In the genomic region with DNA sequence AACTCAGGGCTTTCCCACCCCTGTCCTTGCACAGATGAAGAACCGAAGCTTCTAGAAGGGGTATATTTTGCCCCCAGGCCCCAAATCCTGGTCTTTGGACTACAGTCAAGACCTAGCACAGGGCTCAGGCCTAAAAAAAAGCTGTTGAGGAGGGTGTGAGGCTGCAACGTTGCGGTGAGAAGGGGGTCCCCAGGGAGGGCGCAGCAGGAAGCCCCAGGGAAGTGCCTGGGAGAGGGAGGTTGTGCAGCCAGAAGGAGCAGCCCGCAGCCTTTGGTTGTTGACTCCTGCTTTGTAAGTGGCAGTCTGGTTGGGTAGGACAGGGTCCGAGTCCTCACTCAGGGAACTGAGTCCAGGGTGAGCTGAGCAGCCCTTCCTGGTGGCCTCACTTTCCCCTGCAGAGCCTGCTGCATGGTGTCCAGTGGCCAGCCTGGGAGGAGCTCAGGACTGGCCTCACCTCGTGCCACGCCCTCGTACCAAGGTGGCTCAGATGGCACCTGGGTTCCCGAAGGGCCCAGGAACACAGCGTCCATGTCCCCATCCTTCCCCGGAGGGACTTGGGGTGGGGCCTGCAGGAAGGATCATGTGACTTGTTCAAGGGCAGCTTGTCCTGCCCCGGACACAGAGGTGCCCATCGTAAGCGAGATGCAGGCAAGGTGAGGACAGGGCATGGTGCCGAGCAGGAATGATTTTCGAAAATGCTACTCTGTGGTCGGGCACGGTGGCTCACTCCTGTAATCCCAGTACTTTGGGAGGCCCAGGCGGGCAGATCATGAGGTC, we compare ENCODE assay signal across 29 cellular contexts. TPM values are rescaled to one million over a fixed set of nuclear protein-coding genes. Genes with fewer than 3 reads are reported as not detected.
DNase-seq lines count a peak whose midpoint lies in the region; ATAC-seq, FAIRE-seq and TF ChIP-seq lines count a peak whose summit lies in the region.
"Had no signal": no experiment of that assay in that cellular context is flagged by ENCODE, and none has a peak within 500 bp of the region (broad histone marks: within the 10 kb centered on the region; RNA-seq: fewer than 3 reads in every experiment).

No MANE protein-coding gene starts in this region.

- H2AFZ ChIP-seq in smooth muscle cell (ENCODE audit: low read depth): no peak overlapping the region

- POLR2A ChIA-PET in Panc1 (lab: Charles Lee): interaction anchor here (0.5 kb wide), 1 partner anchor 21 kb away, joined by 5 read pairs; no protein-coding TSS in a partner anchor

- H3K79me2 ChIP-seq in smooth muscle cell (ENCODE audit: low read depth): peaks cover 22% of the 10 kb centered on the region

- H3K27ac Mint-ChIP-seq in endothelial cell (ENCODE audit: unreplicated experiment): no peak overlapping the region
- H3K27ac Mint-ChIP-seq: activated CD4-positive, alpha-beta memory T cell treated with anti-CD3 and anti-CD28 coated beads, Interleukin-2, amount 10 ng/mL, durations not matched to agents 7 days and 5 days; activated naive CD8-positive, alpha-beta T cell treated with anti-CD3 and anti-CD28 coated beads for 36 hours; activated T-helper 17 cell treated with anti-CD3 and anti-CD28 coated beads, Interleukin-2, amount 50 U/mL, for 72 hours; dendritic cell treated with granulocyte-macrophage colony-stimulating factor and Interleukin-4, amounts not matched to agents 40 ng/mL and 50 ng/mL, for 4 days; stimulated activated effector memory CD8-positive, alpha-beta T cell treated with anti-CD3 and anti-CD28 coated beads, Interleukin-12 subunit alpha, Interleukin-12 subunit beta, amount 100 ng/mL, for 72 hours had no signal

- no peak overlapping the region; the same call in 1 of the 2 replicates for H3K27ac ChIP-seq in Panc1 (ENCODE audit: low read length)
- H3K27ac ChIP-seq in smooth muscle cell (ENCODE audit: low read depth): no peak overlapping the region
- H3K27ac ChIP-seq: ascending aorta, gastrocnemius medialis had no signal

- H3K9me3 Mint-ChIP-seq in endothelial cell (ENCODE audit: unreplicated experiment): no peaks in the 10 kb centered on the region
- H3K9me3 Mint-ChIP-seq: activated CD4-positive, alpha-beta memory T cell treated with anti-CD3 and anti-CD28 coated beads, Interleukin-2, amount 10 ng/mL, durations not matched to agents 7 days and 5 days; activated naive CD8-positive, alpha-beta T cell treated with anti-CD3 and anti-CD28 coated beads for 36 hours; activated T-helper 17 cell treated with anti-CD3 and anti-CD28 coated beads, Interleukin-2, amount 50 U/mL, for 72 hours; dendritic cell treated with granulocyte-macrophage colony-stimulating factor and Interleukin-4, amounts not matched to agents 40 ng/mL and 50 ng/mL, for 4 days; stimulated activated effector memory CD8-positive, alpha-beta T cell treated with anti-CD3 and anti-CD28 coated beads, Interleukin-12 subunit alpha, Interleukin-12 subunit beta, amount 100 ng/mL, for 72 hours had no signal

- peaks cover 4% of the 10 kb centered on the region for H3K36me3 Mint-ChIP-seq in endothelial cell (ENCODE audit: low read depth, unreplicated experiment)
- H3K36me3 Mint-ChIP-seq: activated naive CD8-positive, alpha-beta T cell treated with anti-CD3 and anti-CD28 coated beads for 36 hours had no signal

- H4K20me1 ChIP-seq in smooth muscle cell (ENCODE audit: low read depth): peaks cover 46% of the 10 kb centered on the region

- FAIRE-seq in urothelium cell line (lab: Jason Lieb, UNC): peak; percentile 94
- FAIRE-seq: endometrium had no signal

- intact Hi-C loops in Panc1 (cut with micrococcal nuclease; ENCODE audit: unreplicated experiment): no loop called here

- no peaks in the 10 kb centered on the region for H3K36me3 ChIP-seq in Panc1 (ENCODE audit: control insufficient read depth, insufficient read depth, low read length)
- H3K36me3 ChIP-seq in smooth muscle cell (ENCODE audit: low read depth): no peaks in the 10 kb centered on the region
- H3K36me3 ChIP-seq: ascending aorta, gastrocnemius medialis had no signal

- BruUV-seq in Panc1 (replicated peaks; lab: Mats Ljungman, UMichigan): TSS peak; percentile 62

- TF ChIP-seq CTCF in Panc1 (IDR thresholded peaks at IDR 0.05) (no peak), endothelial cell (IDR thresholded peaks at IDR 0.05; ENCODE audit: unreplicated experiment) (no peak), smooth muscle cell (IDR thresholded peaks at IDR 0.05; ENCODE audit: borderline replicate concordance, insufficient read depth, poor library complexity, severe bottlenecking) (no peak)

- H3K9me3 ChIP-seq in Panc1 (ENCODE audit: control insufficient read depth, insufficient read depth, low read depth, low read length) (no peaks in the 10 kb centered on the region), smooth muscle cell (replicated peaks; ENCODE audit: low read depth) (no peaks in the 10 kb centered on the region)
- H3K9me3 ChIP-seq: ascending aorta, gastrocnemius medialis had no signal

- H3K27me3 ChIP-seq in Panc1 (ENCODE audit: control insufficient read depth, insufficient read depth, low read length) (no peaks in the 10 kb centered on the region), smooth muscle cell (ENCODE audit: low read depth) (no peaks in the 10 kb centered on the region)
- H3K27me3 ChIP-seq: ascending aorta had no signal

- H3K4me3 ChIP-seq in Panc1 (ENCODE audit: low read depth in 2 of 2, low read length in 2 of 2) (no peak overlapping the region), smooth muscle cell (no peak overlapping the region)
- H3K4me3 ChIP-seq: ascending aorta, gastrocnemius medialis had no signal

- peaks cover 3% of the 10 kb centered on the region for H3F3A ChIP-seq in smooth muscle cell (ENCODE audit: low read depth)

- peak; percentile 23 for DNase-seq in NCI-H2107 treated with DMSO at 0.1 percent for 48 hours (lab: John Stamatoyannopoulos, UW; ENCODE audit: unreplicated experiment)
- DNase-seq in NCI-H2107 (lab: John Stamatoyannopoulos, UW): no peak
- no peak for DNase-seq in Panc1 (ENCODE audit: low read depth, low spot score)
- no peak for DNase-seq in endothelial cell (ENCODE audit: low spot score)
- no peak for DNase-seq in urothelium cell line (ENCODE audit: low spot score)
- no peak for DNase-seq in NCI-H526 treated with DMSO at 0.1 percent for 48 hours (lab: John Stamatoyannopoulos, UW)
- no peak for DNase-seq in smooth muscle cell (lab: John Stamatoyannopoulos, UW; ENCODE audit: unreplicated experiment)
- DNase-seq: 8988T; activated CD4-positive, alpha-beta memory T cell treated with anti-CD3 and anti-CD28 coated beads, Interleukin-2, amount 10 ng/mL, durations not matched to agents 7 days and 5 days; activated CD4-positive, alpha-beta T cell treated with anti-CD3 and anti-CD28 coated beads for 1 hour; activated CD8-positive, alpha-beta memory T cell treated with anti-CD3 and anti-CD28 coated beads, Interleukin-2, amount 50 U/mL, for 48 hours; activated naive CD8-positive, alpha-beta T cell treated with anti-CD3 and anti-CD28 coated beads for 36 hours; central memory CD4-positive, alpha-beta T cell; DMS79; gastrocnemius medialis; left colon; mammary epithelial cell; NCI-H187 treated with DMSO at 0.1 percent for 48 hours; NCI-H226; NCI-H774; stimulated activated CD4-positive, alpha-beta T cell treated with anti-CD3 and anti-CD28 coated beads, Interleukin-4, amount 100 ng/mL, for 24 hours; T-helper 2 cell had no signal

- in situ Hi-C loops in Panc1 (cut with HindIII; ENCODE audit: low pct_unique_long_range_greater_than_20kb, low sequenced_read_pairs): no loop called here

- no peak overlapping the region for H3K4me2 ChIP-seq in smooth muscle cell

- no peak overlapping the region for H3K9ac ChIP-seq in smooth muscle cell (ENCODE audit: low read depth)

- ATAC-seq in Panc1: no peak
- no peak for ATAC-seq in HG02588 (IDR thresholded peaks at IDR 0.05; ENCODE audit: unreplicated experiment)
- ATAC-seq: activated T-helper 17 cell treated with anti-CD3 and anti-CD28 coated beads, Interleukin-2, amount 50 U/mL, for 72 hours; gastrocnemius medialis; left colon; sciatic nerve; stimulated activated effector memory CD8-positive, alpha-beta T cell treated with anti-CD3 and anti-CD28 coated beads, Interleukin-12 subunit alpha, Interleukin-12 subunit beta, amount 100 ng/mL, for 72 hours had no signal

- H3K4me3 Mint-ChIP-seq in endothelial cell (ENCODE audit: unreplicated experiment): peak overlapping the region; percentile 31
- H3K4me3 Mint-ChIP-seq: activated CD4-positive, alpha-beta memory T cell treated with anti-CD3 and anti-CD28 coated beads, Interleukin-2, amount 10 ng/mL, durations not matched to agents 7 days and 5 days; activated naive CD8-positive, alpha-beta T cell treated with anti-CD3 and anti-CD28 coated beads for 36 hours; activated T-helper 17 cell treated with anti-CD3 and anti-CD28 coated beads, Interleukin-2, amount 50 U/mL, for 72 hours; dendritic cell treated with granulocyte-macrophage colony-stimulating factor and Interleukin-4, amounts not matched to agents 40 ng/mL and 50 ng/mL, for 4 days had no signal

- 95% methylated on average over 20 of the region's 20 CpGs for WGBS in smooth muscle cell (ENCODE audit: low lambda C conversion rate)

- H3K27me3 Mint-ChIP-seq in endothelial cell (ENCODE audit: unreplicated experiment): peaks cover 15% of the 10 kb centered on the region

- H3K4me1 ChIP-seq in Panc1 (ENCODE audit: control insufficient read depth, insufficient read depth, low read length) (peaks cover 27% of the 10 kb centered on the region), smooth muscle cell (ENCODE audit: low read depth) (peaks cover 2% of the 10 kb centered on the region)

- peaks cover 11% of the 10 kb centered on the region for H3K4me1 Mint-ChIP-seq in endothelial cell (ENCODE audit: unreplicated experiment)
- H3K4me1 Mint-ChIP-seq: activated T-helper 17 cell treated with anti-CD3 and anti-CD28 coated beads, Interleukin-2, amount 50 U/mL, for 72 hours had no signal

- CTCF ChIA-PET in Panc1 (lab: Charles Lee): no interaction called here

RNA-seq across cellular contexts. Expression of a gene that starts 2.6 kb away (rescaled TPM):
- total RNA-seq in Panc1 (2021; ENCODE audit: unreplicated experiment) (327 TPM), endothelial cell (ENCODE audit: unreplicated experiment) (1,785 TPM), smooth muscle cell (307 and 324 TPM in 2 replicates)
- polyA plus RNA-seq in Panc1 (2012; ENCODE audit: insufficient read length): 487 TPM
- 312 and 336 TPM in 2 replicates for polyA plus RNA-seq in smooth muscle cell

RNA-seq across cellular contexts. Expression of a gene that starts 59.6 kb away (rescaled TPM):
- total RNA-seq in Panc1 (2021; ENCODE audit: unreplicated experiment): 4,511 TPM
- 7,753 TPM for polyA plus RNA-seq in Panc1 (2012; ENCODE audit: insufficient read length)
- total RNA-seq in endothelial cell (ENCODE audit: unreplicated experiment): 5,848 TPM
- total RNA-seq in smooth muscle cell: 4,583 and 5,789 TPM in 2 replicates
- 15,841 and 17,804 TPM in 2 replicates for polyA plus RNA-seq in smooth muscle cell
